In genomic region chr3:65402597-65402996, GRCh38 we compare ENCODE assay signal across 12 cellular contexts.
DNase-seq lines count a peak whose midpoint lies in the region; ATAC-seq and TF ChIP-seq lines count a peak whose summit lies in the region.
"Had no signal": no experiment of that assay in that cellular context is flagged by ENCODE, and none has a peak within 500 bp of the region (broad histone marks: within the 10 kb centered on the region; RNA-seq: fewer than 3 reads in every experiment).

No MANE protein-coding gene starts in this region.

- WGBS in endodermal cell (ENCODE audit: insufficient coverage in 1 of 2, insufficient read length in 1 of 2), 2 experiments = 68 to 83% methylated on average over 7 of the region's 7 CpGs

- H3K4me1 Mint-ChIP-seq in endodermal cell = peaks cover 39% of the 10 kb centered on the region
- no peaks in the 10 kb centered on the region for H3K4me1 Mint-ChIP-seq in activated CD8-positive, alpha-beta T cell treated with anti-CD3 and anti-CD28 coated beads for 36 hours (ENCODE audit: low read depth)
- H3K4me1 Mint-ChIP-seq in activated CD4-positive, alpha-beta T cell treated with anti-CD3 and anti-CD28 coated beads, Interleukin-2, amount 10 ng/mL, durations not matched to agents 24 days and 14 days = no peaks in the 10 kb centered on the region

- no peak overlapping the region for H3K9ac ChIP-seq in endodermal cell (ENCODE audit: extremely low read depth, low read length, poor library complexity, severe bottlenecking)

- H3K4me3 Mint-ChIP-seq in endodermal cell = no peak overlapping the region
- H3K4me3 Mint-ChIP-seq in activated CD8-positive, alpha-beta T cell treated with anti-CD3 and anti-CD28 coated beads for 36 hours = no peak overlapping the region
- H3K4me3 Mint-ChIP-seq in activated CD4-positive, alpha-beta T cell treated with anti-CD3 and anti-CD28 coated beads, Interleukin-2, amount 10 ng/mL, durations not matched to agents 24 days and 14 days = no peak overlapping the region

- H3K4me3 ChIP-seq in endodermal cell (ENCODE audit: low read length) = no peak overlapping the region
- H3K4me3 ChIP-seq: SK-N-MC, smooth muscle cell, testis had no signal

- H3K9me3 Mint-ChIP-seq in endodermal cell = no peaks in the 10 kb centered on the region
- H3K9me3 Mint-ChIP-seq in activated CD8-positive, alpha-beta T cell treated with anti-CD3 and anti-CD28 coated beads for 36 hours = peaks cover 1% of the 10 kb centered on the region
- H3K9me3 Mint-ChIP-seq in activated CD4-positive, alpha-beta T cell treated with anti-CD3 and anti-CD28 coated beads, Interleukin-2, amount 10 ng/mL, durations not matched to agents 24 days and 14 days = no peaks in the 10 kb centered on the region

- CTCF ChIA-PET in activated CD8-positive, alpha-beta T cell treated with anti-CD3 and anti-CD28 coated beads for 36 hours (lab: Charles Lee) = no interaction called here

- H3K27me3 ChIP-seq in endodermal cell (ENCODE audit: control insufficient read depth, insufficient read depth, low read length, poor library complexity, severe bottlenecking) = no peaks in the 10 kb centered on the region
- H3K27me3 ChIP-seq: testis had no signal

- no peaks in the 10 kb centered on the region for H3K9me3 ChIP-seq in endodermal cell (ENCODE audit: control insufficient read depth, low read length)
- H3K9me3 ChIP-seq: testis had no signal

- H3K27me3 Mint-ChIP-seq in endodermal cell (ENCODE audit: insufficient read depth) = no peaks in the 10 kb centered on the region
- no peaks in the 10 kb centered on the region for H3K27me3 Mint-ChIP-seq in activated CD8-positive, alpha-beta T cell treated with anti-CD3 and anti-CD28 coated beads for 36 hours
- no peaks in the 10 kb centered on the region for H3K27me3 Mint-ChIP-seq in activated CD4-positive, alpha-beta T cell treated with anti-CD3 and anti-CD28 coated beads, Interleukin-2, amount 10 ng/mL, durations not matched to agents 24 days and 14 days

- no peak for ATAC-seq in activated CD8-positive, alpha-beta T cell treated with anti-CD3 and anti-CD28 coated beads for 36 hours
- ATAC-seq in GM21528 (IDR thresholded peaks at IDR 0.05; ENCODE audit: low FRiP score, unreplicated experiment) (no peak), HG02840 (IDR thresholded peaks at IDR 0.05; ENCODE audit: low FRiP score, unreplicated experiment) (no peak)

- H3K27ac Mint-ChIP-seq in endodermal cell = no peak overlapping the region
- no peak overlapping the region for H3K27ac Mint-ChIP-seq in activated CD8-positive, alpha-beta T cell treated with anti-CD3 and anti-CD28 coated beads for 36 hours
- H3K27ac Mint-ChIP-seq in activated CD4-positive, alpha-beta T cell treated with anti-CD3 and anti-CD28 coated beads, Interleukin-2, amount 10 ng/mL, durations not matched to agents 24 days and 14 days = no peak overlapping the region

- DNase-seq in EL = peak; percentile 94
- peak; percentile 89 for DNase-seq in NCI-H226
- peak; percentile 59 for DNase-seq in endodermal cell
- peak; percentile 65 for DNase-seq in non-pigmented ciliary epithelial cell (ENCODE audit: low read depth)
- no peak for DNase-seq in activated CD8-positive, alpha-beta T cell treated with anti-CD3 and anti-CD28 coated beads for 36 hours
- no peak for DNase-seq in activated CD4-positive, alpha-beta T cell treated with anti-CD3 and anti-CD28 coated beads, Interleukin-2, amount 10 ng/mL, durations not matched to agents 24 days and 14 days
- DNase-seq: KBM-7, testis had no signal

- H3K4me1 ChIP-seq in endodermal cell (ENCODE audit: control insufficient read depth, insufficient read depth, low read length) = peaks cover 21% of the 10 kb centered on the region
- H3K4me1 ChIP-seq: testis had no signal

- no peak overlapping the region for H3K27ac ChIP-seq in endodermal cell (ENCODE audit: low read depth, low read length)
- H3K27ac ChIP-seq: SK-N-MC, testis had no signal

- POLR2A ChIA-PET in activated CD8-positive, alpha-beta T cell treated with anti-CD3 and anti-CD28 coated beads for 36 hours (lab: Charles Lee) = no interaction called here

- intact Hi-C loops in activated CD8-positive, alpha-beta T cell treated with anti-CD3 and anti-CD28 coated beads for 36 hours (cut with micrococcal nuclease) = no loop called here
- intact Hi-C loops in activated CD4-positive, alpha-beta T cell treated with anti-CD3 and anti-CD28 coated beads, Interleukin-2, amount 10 ng/mL, durations not matched to agents 24 days and 14 days (cut with micrococcal nuclease) = no loop called here

- no peak for TF ChIP-seq CTCF in endodermal cell (conservative IDR thresholded peaks at IDR 0.05)
- no peak for TF ChIP-seq CTCF in activated CD8-positive, alpha-beta T cell treated with anti-CD3 and anti-CD28 coated beads for 36 hours (IDR thresholded peaks at IDR 0.05)

- H3K36me3 ChIP-seq in endodermal cell (ENCODE audit: control insufficient read depth, insufficient read depth, low read length) = no peaks in the 10 kb centered on the region

- no peaks in the 10 kb centered on the region for H3K36me3 Mint-ChIP-seq in endodermal cell (ENCODE audit: low read depth)
- no peaks in the 10 kb centered on the region for H3K36me3 Mint-ChIP-seq in activated CD8-positive, alpha-beta T cell treated with anti-CD3 and anti-CD28 coated beads for 36 hours (ENCODE audit: low read depth)
- H3K36me3 Mint-ChIP-seq in activated CD4-positive, alpha-beta T cell treated with anti-CD3 and anti-CD28 coated beads, Interleukin-2, amount 10 ng/mL, durations not matched to agents 24 days and 14 days (ENCODE audit: low read depth) = no peaks in the 10 kb centered on the region

Comparison
In these comparisons a context has a peak if more than half of its experiments do, and no peak if none do; other contexts are left out.
1. DNase-seq: peak in EL (single experiment), NCI-H226 (single experiment), endodermal cell (single experiment) and non-pigmented ciliary epithelial cell (single experiment); none in activated CD8-positive, alpha-beta T cell treated with anti-CD3 and anti-CD28 coated beads for 36 hours (single experiment) and activated CD4-positive, alpha-beta T cell treated with anti-CD3 and anti-CD28 coated beads, Interleukin-2, amount 10 ng/mL, durations not matched to agents 24 days and 14 days (single experiment).